11 cellular contexts compared by ENCODE assay signal in the genomic region with DNA sequence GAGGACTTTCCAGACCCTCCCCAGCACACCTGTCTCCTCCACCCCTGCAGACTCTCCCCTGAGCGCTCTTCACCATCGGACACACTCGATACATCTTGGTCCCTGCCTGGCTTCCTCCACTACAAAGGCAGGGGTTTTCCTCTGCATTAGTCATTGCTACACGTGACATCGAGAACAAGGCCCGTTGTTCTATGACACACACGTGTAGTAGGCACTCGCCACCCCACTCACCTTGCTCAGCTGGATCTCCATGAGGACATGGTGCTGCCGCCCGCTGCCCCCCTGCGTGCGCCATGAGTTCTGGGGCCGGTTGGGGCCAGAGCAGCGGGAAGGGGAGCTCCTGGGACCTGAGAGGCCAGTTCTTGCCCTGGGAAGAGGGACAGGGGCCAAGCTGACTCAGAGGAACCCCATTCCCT. TPM values are rescaled to one million over a fixed set of nuclear protein-coding genes. Genes with fewer than 3 reads are reported as not detected.
A peak's percentile ranks its signal among the peaks of the same experiment; 100 is the strongest.
DNase-seq lines count a peak whose midpoint lies in the region; ATAC-seq and TF ChIP-seq lines count a peak whose summit lies in the region.
"Had no signal": no experiment of that assay in that cellular context is flagged by ENCODE, and none has a peak within 500 bp of the region (broad histone marks: within the 10 kb centered on the region; RNA-seq: fewer than 3 reads in every experiment).

No MANE protein-coding gene starts in this region.

- peaks cover 10% of the 10 kb centered on the region for H3K36me3 Mint-ChIP-seq in activated CD8-positive, alpha-beta T cell treated with anti-CD3 and anti-CD28 coated beads for 36 hours (ENCODE audit: low read depth)
- H3K36me3 Mint-ChIP-seq in type B pancreatic cell = peaks cover 3% of the 10 kb centered on the region

- POLR2A ChIA-PET in activated CD8-positive, alpha-beta T cell treated with anti-CD3 and anti-CD28 coated beads for 36 hours (lab: Charles Lee) = interaction anchor here (1.1 to 1.4 kb wide), 5 partner anchors 11 to 50 kb away, joined by 3 read pairs; no protein-coding TSS in a partner anchor

- no peaks in the 10 kb centered on the region for H3K27me3 Mint-ChIP-seq in activated CD8-positive, alpha-beta T cell treated with anti-CD3 and anti-CD28 coated beads for 36 hours
- no peaks in the 10 kb centered on the region for H3K27me3 Mint-ChIP-seq in type B pancreatic cell

- H3K9me3 ChIP-seq in upper lobe of right lung = no peaks in the 10 kb centered on the region

- no peak overlapping the region for H3K27ac ChIP-seq in upper lobe of right lung
- H3K27ac ChIP-seq: cardiac muscle cell had no signal

- no peak overlapping the region for H3K4me3 ChIP-seq in upper lobe of right lung
- H3K4me3 ChIP-seq: cardiac muscle cell had no signal

- no peak overlapping the region for H3K4me3 Mint-ChIP-seq in activated CD8-positive, alpha-beta T cell treated with anti-CD3 and anti-CD28 coated beads for 36 hours
- H3K4me3 Mint-ChIP-seq in type B pancreatic cell = no peak overlapping the region

- H3K9me3 Mint-ChIP-seq in activated CD8-positive, alpha-beta T cell treated with anti-CD3 and anti-CD28 coated beads for 36 hours = no peaks in the 10 kb centered on the region
- no peaks in the 10 kb centered on the region for H3K9me3 Mint-ChIP-seq in type B pancreatic cell

- peak; percentile 82 for DNase-seq in activated CD8-positive, alpha-beta T cell treated with anti-CD3 and anti-CD28 coated beads for 36 hours
- peak; percentile 65 for DNase-seq in dermis blood vessel endothelial cell
- DNase-seq in stimulated activated CD4-positive, alpha-beta T cell treated with anti-CD3 and anti-CD28 coated beads, TNF-alpha, amount 100 ng/mL, for 1 hour (ENCODE audit: low read depth in 3 of 3, low spot score in 1 of 3) = peak; percentile 39 to 54 (median 50)
- DNase-seq in upper lobe of right lung = no peak
- DNase-seq in SHP77 (lab: John Stamatoyannopoulos, UW) = no peak
- no peak for DNase-seq in type B pancreatic cell (ENCODE audit: extremely low spot score, unreplicated experiment)
- DNase-seq: DMS79, RPMI8226 had no signal

- H3K4me1 Mint-ChIP-seq in activated CD8-positive, alpha-beta T cell treated with anti-CD3 and anti-CD28 coated beads for 36 hours (ENCODE audit: low read depth) = peaks cover 10% of the 10 kb centered on the region
- H3K4me1 Mint-ChIP-seq in type B pancreatic cell (ENCODE audit: unreplicated experiment) = peaks cover 3% of the 10 kb centered on the region

- no peaks in the 10 kb centered on the region for H3K4me1 ChIP-seq in upper lobe of right lung

- H3K27me3 ChIP-seq in upper lobe of right lung = no peaks in the 10 kb centered on the region
- H3K27me3 ChIP-seq: cardiac muscle cell had no signal

- no peak for TF ChIP-seq CTCF in activated CD8-positive, alpha-beta T cell treated with anti-CD3 and anti-CD28 coated beads for 36 hours (IDR thresholded peaks at IDR 0.05)
- TF ChIP-seq CTCF in upper lobe of right lung (IDR thresholded peaks at IDR 0.05) (no peak), type B pancreatic cell (conservative IDR thresholded peaks at IDR 0.05) (no peak)

- H3K36me3 ChIP-seq in upper lobe of right lung = peaks cover 78% of the 10 kb centered on the region

- H3K27ac Mint-ChIP-seq in activated CD8-positive, alpha-beta T cell treated with anti-CD3 and anti-CD28 coated beads for 36 hours = peak overlapping the region; percentile 84
- H3K27ac Mint-ChIP-seq in type B pancreatic cell = no peak overlapping the region

- intact Hi-C loops in activated CD8-positive, alpha-beta T cell treated with anti-CD3 and anti-CD28 coated beads for 36 hours (cut with micrococcal nuclease) = no loop called here
- intact Hi-C loops in upper lobe of right lung (cut with DNase I) = no loop called here

- CTCF ChIA-PET in activated CD8-positive, alpha-beta T cell treated with anti-CD3 and anti-CD28 coated beads for 36 hours (lab: Charles Lee) = interaction anchor here (29.9 kb wide), 1 partner anchor 44 kb away, joined by 1168 read pairs; a partner anchor contains a TSS

- ATAC-seq in HG02798 (IDR thresholded peaks at IDR 0.05; ENCODE audit: poor library complexity, unreplicated experiment) = peak; percentile 38
- peak; percentile 99 for ATAC-seq in activated CD8-positive, alpha-beta T cell treated with anti-CD3 and anti-CD28 coated beads for 36 hours
- no peak for ATAC-seq in upper lobe of right lung
- no peak for ATAC-seq in GM21529 (IDR thresholded peaks at IDR 0.05; ENCODE audit: unreplicated experiment)

RNA-seq across cellular contexts. Expression of a gene that starts 16.7 kb away (rescaled TPM):
- 10 to 100 TPM; 17.1 to 17.5 TPM for total RNA-seq in activated CD8-positive, alpha-beta T cell treated with anti-CD3 and anti-CD28 coated beads for 36 hours
- 17.7 and 24.8 TPM in 2 replicates for total RNA-seq in dermis blood vessel endothelial cell
- total RNA-seq in upper lobe of right lung = 23.2 TPM
- total RNA-seq in type B pancreatic cell (ENCODE audit: low replicate concordance) = 26.8 and 30.8 TPM in 2 replicates

RNA-seq across cellular contexts. Expression of a gene that starts 21.9 kb away (rescaled TPM):
- 10 to 100 TPM; 60.3 to 65.1 TPM for total RNA-seq in activated CD8-positive, alpha-beta T cell treated with anti-CD3 and anti-CD28 coated beads for 36 hours
- total RNA-seq in dermis blood vessel endothelial cell (75.9 and 125 TPM in 2 replicates), upper lobe of right lung (94.6 TPM), type B pancreatic cell (ENCODE audit: low replicate concordance) (86.6 and 121 TPM in 2 replicates)

RNA-seq across cellular contexts. Expression of a gene that starts 24.2 kb away (rescaled TPM):
- total RNA-seq in activated CD8-positive, alpha-beta T cell treated with anti-CD3 and anti-CD28 coated beads for 36 hours = 10 to 100 TPM; 20.2 to 21.2 TPM
- total RNA-seq in dermis blood vessel endothelial cell (14.1 and 15.0 TPM in 2 replicates), upper lobe of right lung (29.4 TPM), type B pancreatic cell (ENCODE audit: low replicate concordance) (14.8 and 19.4 TPM in 2 replicates)

RNA-seq across cellular contexts. Expression of a gene that starts 35.4 kb away (rescaled TPM):
- not detected for total RNA-seq in activated CD8-positive, alpha-beta T cell treated with anti-CD3 and anti-CD28 coated beads for 36 hours
- not detected in 2 replicates for total RNA-seq in dermis blood vessel endothelial cell
- not detected for total RNA-seq in upper lobe of right lung
- total RNA-seq in type B pancreatic cell (ENCODE audit: low replicate concordance) = 0.85 TPM in 1 of 2 replicates, not detected in the other
- total RNA-seq: cardiac muscle cell had no signal

RNA-seq across cellular contexts. Expression of a gene that starts 55.8 kb away (rescaled TPM):
- total RNA-seq in activated CD8-positive, alpha-beta T cell treated with anti-CD3 and anti-CD28 coated beads for 36 hours = under 1 TPM; 0.31 to 0.61 TPM
- 0.34 and 0.37 TPM in 2 replicates for total RNA-seq in dermis blood vessel endothelial cell
- 20.9 TPM for total RNA-seq in upper lobe of right lung
- 20.1 and 47.7 TPM in 2 replicates for total RNA-seq in type B pancreatic cell (ENCODE audit: low replicate concordance)

Comparison
In these comparisons a context has a peak if more than half of its experiments do, and no peak if none do; other contexts are left out.
1. ATAC-seq: peak in HG02798 (single experiment) and activated CD8-positive, alpha-beta T cell treated with anti-CD3 and anti-CD28 coated beads for 36 hours (single experiment); none in upper lobe of right lung (single experiment) and GM21529 (single experiment).
2. DNase-seq: peak in activated CD8-positive, alpha-beta T cell treated with anti-CD3 and anti-CD28 coated beads for 36 hours (single experiment), dermis blood vessel endothelial cell (single experiment) and stimulated activated CD4-positive, alpha-beta T cell treated with anti-CD3 and anti-CD28 coated beads, TNF-alpha, amount 100 ng/mL, for 1 hour (3 of 3); none in upper lobe of right lung (single experiment), SHP77 (0 of 2) and type B pancreatic cell (single experiment).